10 cellular contexts compared by ENCODE assay signal in genomic region chr4:54498661-54499111, GRCh38.
DNase-seq lines count a peak whose midpoint lies in the region; TF ChIP-seq lines count a peak whose summit lies in the region.
"Had no signal": no experiment of that assay in that cellular context is flagged by ENCODE, and none has a peak within 500 bp of the region (broad histone marks: within the 10 kb centered on the region; RNA-seq: fewer than 3 reads in every experiment).

No MANE protein-coding gene starts in this region.

- H3K36me3 Mint-ChIP-seq in CD8-positive, alpha-beta memory T cell, result no peaks in the 10 kb centered on the region

- no peak overlapping the region for H3K27ac Mint-ChIP-seq in CD8-positive, alpha-beta memory T cell

- H3K27ac ChIP-seq in CD8-positive, alpha-beta memory T cell (ENCODE audit: low read depth, low read length), result no peak overlapping the region

- peak; percentile 83 for TF ChIP-seq EP300 in Ishikawa (IDR thresholded peaks at IDR 0.05; ENCODE audit: borderline replicate concordance)

- DNase-seq in ACHN (peak; percentile 91), astrocyte of the hippocampus (ENCODE audit: low read depth, low spot score) (peak; percentile 82), islet precursor cell (peak; percentile 89), T-helper 1 cell (no peak), SIG-M5 treated with dmso at 0.1 percent for 504 hours (lab: John Stamatoyannopoulos, UW; ENCODE audit: unreplicated experiment) (no peak), GM13977 (ENCODE audit: low spot score) (no peak)
- no peak for DNase-seq in CD8-positive, alpha-beta memory T cell
- DNase-seq: NCI-H2029 treated with DMSO at 0.1 percent for 48 hours, small intestine had no signal

- peaks cover 0 to 3% of the 10 kb centered on the region in 2 donors for H3K27me3 Mint-ChIP-seq in CD8-positive, alpha-beta memory T cell

- TF ChIP-seq RAD21 in Ishikawa (IDR thresholded peaks at IDR 0.05; ENCODE audit: low read depth), result 0 out of 2 replicates have a peak, but pooled peaks have one; percentile 28

- no peaks in the 10 kb centered on the region for H3K9me3 ChIP-seq in CD8-positive, alpha-beta memory T cell (ENCODE audit: low read length)

- no peaks in the 10 kb centered on the region for H3K36me3 ChIP-seq in CD8-positive, alpha-beta memory T cell (ENCODE audit: insufficient read depth, low read length)

- TF ChIP-seq CTCF in GM13977 (IDR thresholded peaks at IDR 0.05; ENCODE audit: extremely low read depth, insufficient read depth, missing control alignments), result no peak

- CTCF ChIA-PET in CD8-positive, alpha-beta memory T cell (lab: Charles Lee), result no interaction called here

- H3K4me3 ChIP-seq in CD8-positive, alpha-beta memory T cell (ENCODE audit: low read length), result no peak overlapping the region

- H3K9me3 Mint-ChIP-seq in CD8-positive, alpha-beta memory T cell, result peaks cover 0 to 2% (median 0%) of the 10 kb centered on the region in 5 donors

- POLR2A ChIA-PET in CD8-positive, alpha-beta memory T cell (lab: Charles Lee), result no interaction called here

- in situ Hi-C loops in ACHN (cut with HindIII; ENCODE audit: low pct_ligation_motif_present, low pct_unique_long_range_greater_than_20kb, low sequenced_read_pairs) (no loop called here), GM13977 (cut with MboI; ENCODE audit: low pct_unique_long_range_greater_than_20kb, low sequenced_read_pairs, unreplicated experiment) (no loop called here)

- H3K4me3 Mint-ChIP-seq in CD8-positive, alpha-beta memory T cell, result no peak overlapping the region

- H3K27me3 ChIP-seq in CD8-positive, alpha-beta memory T cell (ENCODE audit: insufficient read depth, low read length, poor library complexity, severe bottlenecking), result no peaks in the 10 kb centered on the region

- no peaks in the 10 kb centered on the region for H3K4me1 Mint-ChIP-seq in CD8-positive, alpha-beta memory T cell

- no peaks in the 10 kb centered on the region for H3K4me1 ChIP-seq in CD8-positive, alpha-beta memory T cell (ENCODE audit: insufficient read depth, low read length)

TF ChIP-seq in Ishikawa, 13 proteins besides CTCF, POLR2A, EP300 and RAD21:
- TF ChIP-seq REST (IDR thresholded peaks at IDR 0.05; ENCODE audit: low read depth), result no peak
- no peak for TF ChIP-seq TAF1 (IDR thresholded peaks at IDR 0.05; ENCODE audit: low read depth)
- TF ChIP-seq CEBPB (IDR thresholded peaks at IDR 0.05), result no peak
- no peak for TF ChIP-seq CREB1 (IDR thresholded peaks at IDR 0.05; ENCODE audit: low read depth)
- 0 out of 2 replicates have a peak, but pooled peaks have one; percentile 4 for TF ChIP-seq MAX (IDR thresholded peaks at IDR 0.05)
- TF ChIP-seq NFIC (IDR thresholded peaks at IDR 0.05), result peak; percentile 55
- TF ChIP-seq EGR1 (IDR thresholded peaks at IDR 0.05), result no peak
- TF ChIP-seq ZBTB7A (IDR thresholded peaks at IDR 0.05; ENCODE audit: low read depth), result no peak
- peak; percentile 44; the same call in 1 of the 2 replicates for TF ChIP-seq FOXM1 (IDR thresholded peaks at IDR 0.05; ENCODE audit: borderline replicate concordance, low read depth)
- TF ChIP-seq TCF12 (IDR thresholded peaks at IDR 0.05; ENCODE audit: low read depth), result peak; percentile 66
- TF ChIP-seq YY1 (IDR thresholded peaks at IDR 0.05; ENCODE audit: low read depth), result no peak
- peak; percentile 87 for TF ChIP-seq TEAD4 (IDR thresholded peaks at IDR 0.05)
- no peak for TF ChIP-seq USF1 (IDR thresholded peaks at IDR 0.05)

Comparison
In these comparisons a context has a peak if more than half of its experiments do, and no peak if none do; other contexts are left out.
1. DNase-seq: peak in ACHN (single experiment), astrocyte of the hippocampus (single experiment) and islet precursor cell (single experiment); none in CD8-positive, alpha-beta memory T cell (0 of 5), T-helper 1 cell (0 of 5), SIG-M5 treated with dmso at 0.1 percent for 504 hours (single experiment) and GM13977 (single experiment).